8 cellular contexts compared by ENCODE assay signal in the genomic region with DNA sequence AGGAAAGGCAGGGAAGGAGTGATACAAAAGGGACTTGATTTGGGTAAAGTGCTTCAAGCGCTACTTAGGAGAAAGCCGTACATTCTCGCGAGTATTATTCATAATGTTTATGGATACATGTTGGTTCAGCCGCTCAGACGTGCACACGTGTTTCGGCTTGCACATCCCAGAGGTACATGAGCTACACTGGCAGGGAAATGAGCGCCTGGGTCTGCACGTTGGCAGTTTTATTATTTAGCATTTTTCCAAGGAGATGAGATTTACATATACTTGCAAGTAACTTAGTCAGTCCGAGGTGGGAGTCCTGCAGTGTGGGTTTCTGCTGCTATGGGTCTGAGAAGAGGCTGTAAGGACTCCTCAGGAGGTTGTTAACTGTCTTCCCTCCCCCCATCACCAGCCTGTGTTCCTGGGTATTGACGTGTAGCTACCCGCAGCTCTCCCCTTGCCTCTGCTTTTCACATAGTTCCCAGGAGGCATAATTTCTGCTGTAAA. TPM values are rescaled to one million over a fixed set of nuclear protein-coding genes. Genes with fewer than 3 reads are reported as not detected.
DNase-seq lines count a peak whose midpoint lies in the region; ATAC-seq and TF ChIP-seq lines count a peak whose summit lies in the region.

No MANE protein-coding gene starts in this region.

- H3K36me3 ChIP-seq in KOPT-K1 (ENCODE audit: insufficient read depth, low read length): peaks cover 39% of the 10 kb centered on the region
- H3K36me3 ChIP-seq in iPS-20b (ENCODE audit: insufficient read depth, low read depth, low read length): no peaks in the 10 kb centered on the region

- H3K4me1 Mint-ChIP-seq in Calu3 (ENCODE audit: low read depth, unreplicated experiment): peaks cover 23% of the 10 kb centered on the region
- H3K4me1 Mint-ChIP-seq in activated naive CD4-positive, alpha-beta T cell treated with anti-CD3 and anti-CD28 coated beads for 36 hours (ENCODE audit: low read depth): peaks cover 37% of the 10 kb centered on the region
- peaks cover 40% of the 10 kb centered on the region for H3K4me1 Mint-ChIP-seq in stimulated activated naive CD8-positive, alpha-beta T cell treated with anti-CD3 and anti-CD28 coated beads, Interleukin-15, Interleukin-2, amounts not matched to agents 100 ng/mL and 50 ng/mL, for 24 hours (ENCODE audit: low read depth)

- H3K9ac ChIP-seq in iPS-20b (ENCODE audit: low read depth, low read length): peak overlapping the region; percentile 10; the same call in 1 of the 2 replicates

- peaks cover 5% of the 10 kb centered on the region; the same call in 1 of the 2 replicates for H3K4me1 ChIP-seq in iPS-20b (ENCODE audit: insufficient read depth, low read length)

- peaks cover 29% of the 10 kb centered on the region for H3K36me3 Mint-ChIP-seq in Calu3 (ENCODE audit: insufficient read depth, unreplicated experiment)
- peaks cover 43% of the 10 kb centered on the region for H3K36me3 Mint-ChIP-seq in activated naive CD4-positive, alpha-beta T cell treated with anti-CD3 and anti-CD28 coated beads for 36 hours (ENCODE audit: low read depth)
- peaks cover 51% of the 10 kb centered on the region for H3K36me3 Mint-ChIP-seq in stimulated activated naive CD8-positive, alpha-beta T cell treated with anti-CD3 and anti-CD28 coated beads, Interleukin-15, Interleukin-2, amounts not matched to agents 100 ng/mL and 50 ng/mL, for 24 hours (ENCODE audit: low read depth)

- peak overlapping the region; percentile 84 for H3K27ac Mint-ChIP-seq in Calu3 (ENCODE audit: unreplicated experiment)
- peak overlapping the region; percentile 95 for H3K27ac Mint-ChIP-seq in activated naive CD4-positive, alpha-beta T cell treated with anti-CD3 and anti-CD28 coated beads for 36 hours
- H3K27ac Mint-ChIP-seq in stimulated activated naive CD8-positive, alpha-beta T cell treated with anti-CD3 and anti-CD28 coated beads, Interleukin-15, Interleukin-2, amounts not matched to agents 100 ng/mL and 50 ng/mL, for 24 hours: peak overlapping the region; percentile 93

- no peaks in the 10 kb centered on the region for H3K9me3 Mint-ChIP-seq in Calu3 (ENCODE audit: low read depth, unreplicated experiment)
- H3K9me3 Mint-ChIP-seq in activated naive CD4-positive, alpha-beta T cell treated with anti-CD3 and anti-CD28 coated beads for 36 hours: no peaks in the 10 kb centered on the region
- peaks cover 4% of the 10 kb centered on the region for H3K9me3 Mint-ChIP-seq in stimulated activated naive CD8-positive, alpha-beta T cell treated with anti-CD3 and anti-CD28 coated beads, Interleukin-15, Interleukin-2, amounts not matched to agents 100 ng/mL and 50 ng/mL, for 24 hours

- no peaks in the 10 kb centered on the region for H3K27me3 Mint-ChIP-seq in Calu3 (ENCODE audit: unreplicated experiment)
- H3K27me3 Mint-ChIP-seq in activated naive CD4-positive, alpha-beta T cell treated with anti-CD3 and anti-CD28 coated beads for 36 hours (ENCODE audit: low read depth): no peaks in the 10 kb centered on the region
- H3K27me3 Mint-ChIP-seq in stimulated activated naive CD8-positive, alpha-beta T cell treated with anti-CD3 and anti-CD28 coated beads, Interleukin-15, Interleukin-2, amounts not matched to agents 100 ng/mL and 50 ng/mL, for 24 hours: no peaks in the 10 kb centered on the region

- peaks cover 10% of the 10 kb centered on the region for H3K9me3 ChIP-seq in KOPT-K1 (ENCODE audit: insufficient read depth, low read length, poor library complexity, severe bottlenecking)
- H3K9me3 ChIP-seq in iPS-20b (ENCODE audit: insufficient read depth, low read depth, low read length): peaks cover 11% of the 10 kb centered on the region; the same call in 1 of the 2 replicates

- CTCF ChIA-PET in Calu3 (lab: Charles Lee) (interaction anchor here (0.6 to 1.8 kb wide), 3 partner anchors 12 to 117 kb away, joined by 3 to 5 read pairs (median 4); no protein-coding TSS in a partner anchor), GM10248 (lab: Yijun Ruan, JAX) (interaction anchor here (1.1 to 3.1 kb wide), 5 partner anchors 9 to 66 kb away, joined by 3 to 12 read pairs (median 4); no protein-coding TSS in a partner anchor)
- CTCF ChIA-PET in activated naive CD4-positive, alpha-beta T cell treated with anti-CD3 and anti-CD28 coated beads for 36 hours (lab: Charles Lee): interaction anchor here (0.7 to 2.6 kb wide), 4 partner anchors 11 to 149 kb away, joined by 3 to 10 read pairs (median 6); no protein-coding TSS in a partner anchor

- ATAC-seq in HG02759 (IDR thresholded peaks at IDR 0.05; ENCODE audit: unreplicated experiment): no peak

- peaks cover 47% of the 10 kb centered on the region for H3K27me3 ChIP-seq in iPS-20b (ENCODE audit: insufficient read depth, low read length)

- DNase-seq in Calu3 (peak; percentile 6), GM10248 (ENCODE audit: extremely low spot score) (no peak), T-helper 9 cell (no peak)
- peak; percentile 57 for DNase-seq in activated naive CD4-positive, alpha-beta T cell treated with anti-CD3 and anti-CD28 coated beads for 36 hours

- TF ChIP-seq CTCF in Calu3 (IDR thresholded peaks at IDR 0.05; ENCODE audit: unreplicated experiment): no peak
- TF ChIP-seq CTCF in GM10248 (IDR thresholded peaks at IDR 0.05; ENCODE audit: control extremely low read depth, extremely low read depth, low read depth, missing control alignments): no peak

- peak overlapping the region; percentile 87 for H3K4me3 Mint-ChIP-seq in Calu3 (ENCODE audit: low read depth, unreplicated experiment)
- H3K4me3 Mint-ChIP-seq in activated naive CD4-positive, alpha-beta T cell treated with anti-CD3 and anti-CD28 coated beads for 36 hours: peak overlapping the region; percentile 99
- peak overlapping the region; percentile 99 for H3K4me3 Mint-ChIP-seq in stimulated activated naive CD8-positive, alpha-beta T cell treated with anti-CD3 and anti-CD28 coated beads, Interleukin-15, Interleukin-2, amounts not matched to agents 100 ng/mL and 50 ng/mL, for 24 hours

- peak overlapping the region; percentile 67 for H3K4me3 ChIP-seq in iPS-20b (ENCODE audit: low read length)

- intact Hi-C loops in Calu3 (cut with micrococcal nuclease; ENCODE audit: unreplicated experiment): loop anchor here (5.0 to 10.0 kb wide), 2 partner anchors 34 to 112 kb away; no protein-coding TSS in a partner anchor
- intact Hi-C loops in activated naive CD4-positive, alpha-beta T cell treated with anti-CD3 and anti-CD28 coated beads for 36 hours (cut with micrococcal nuclease): loop anchor here (1.0 to 5.0 kb wide), 4 partner anchors 9 to 299 kb away; no protein-coding TSS in a partner anchor

- peak overlapping the region; percentile 98 for H3K27ac ChIP-seq in KOPT-K1 (ENCODE audit: low read depth, low read length, poor library complexity, severe bottlenecking)
- H3K27ac ChIP-seq in iPS-20b (ENCODE audit: low read length): no peak overlapping the region

- TSS peak; percentile 36 for BruUV-seq in Calu3 (replicated peaks; lab: Mats Ljungman, UMichigan)

- POLR2A ChIA-PET in GM10248 (lab: Yijun Ruan, JAX): no interaction called here

RNA-seq across cellular contexts. Expression of a gene that starts 1.5 kb away (rescaled TPM):
- 18.5 and 22.3 TPM in 2 replicates for total RNA-seq in Calu3 (2022)
- total RNA-seq in activated naive CD4-positive, alpha-beta T cell treated with anti-CD3 and anti-CD28 coated beads for 36 hours: 100 to 1,000 TPM; 149 to 158 TPM

RNA-seq across cellular contexts. Expression of a gene that starts 41.7 kb away (rescaled TPM):
- total RNA-seq in Calu3 (2022): 55.5 and 79.2 TPM in 2 replicates
- 1 to 10 TPM; 2.8 to 3.0 TPM for total RNA-seq in activated naive CD4-positive, alpha-beta T cell treated with anti-CD3 and anti-CD28 coated beads for 36 hours

Comparison
In these comparisons a context has a peak if more than half of its experiments do, and no peak if none do; other contexts are left out.
1. DNase-seq: peak in Calu3 (single experiment) and activated naive CD4-positive, alpha-beta T cell treated with anti-CD3 and anti-CD28 coated beads for 36 hours (single experiment); none in GM10248 (single experiment) and T-helper 9 cell (single experiment).
2. RNA of a gene that starts 41.7 kb away (total RNA-seq): 55.5 to 79.2 TPM in Calu3; 2.8 to 3.0 TPM in activated naive CD4-positive, alpha-beta T cell treated with anti-CD3 and anti-CD28 coated beads for 36 hours; every median in the first group is over 10 times any median in the second.
3. Peak in every context shown above with its lines, with median percentiles within 50 percentile points of each other: H3K27ac Mint-ChIP-seq and H3K4me3 Mint-ChIP-seq.